Comparison of ENCODE assay signal across 1 cellular context in genomic region chr21:32569261-32570230, GRCh38.
TF ChIP-seq lines count a peak whose summit lies in the region.

No MANE protein-coding gene starts in this region.

TF ChIP-seq in K562, 482 proteins besides CTCF, POLR2A, EP300 and RAD21 (continued from another document and continues in another):
- TF ChIP-seq, protein P1, sequence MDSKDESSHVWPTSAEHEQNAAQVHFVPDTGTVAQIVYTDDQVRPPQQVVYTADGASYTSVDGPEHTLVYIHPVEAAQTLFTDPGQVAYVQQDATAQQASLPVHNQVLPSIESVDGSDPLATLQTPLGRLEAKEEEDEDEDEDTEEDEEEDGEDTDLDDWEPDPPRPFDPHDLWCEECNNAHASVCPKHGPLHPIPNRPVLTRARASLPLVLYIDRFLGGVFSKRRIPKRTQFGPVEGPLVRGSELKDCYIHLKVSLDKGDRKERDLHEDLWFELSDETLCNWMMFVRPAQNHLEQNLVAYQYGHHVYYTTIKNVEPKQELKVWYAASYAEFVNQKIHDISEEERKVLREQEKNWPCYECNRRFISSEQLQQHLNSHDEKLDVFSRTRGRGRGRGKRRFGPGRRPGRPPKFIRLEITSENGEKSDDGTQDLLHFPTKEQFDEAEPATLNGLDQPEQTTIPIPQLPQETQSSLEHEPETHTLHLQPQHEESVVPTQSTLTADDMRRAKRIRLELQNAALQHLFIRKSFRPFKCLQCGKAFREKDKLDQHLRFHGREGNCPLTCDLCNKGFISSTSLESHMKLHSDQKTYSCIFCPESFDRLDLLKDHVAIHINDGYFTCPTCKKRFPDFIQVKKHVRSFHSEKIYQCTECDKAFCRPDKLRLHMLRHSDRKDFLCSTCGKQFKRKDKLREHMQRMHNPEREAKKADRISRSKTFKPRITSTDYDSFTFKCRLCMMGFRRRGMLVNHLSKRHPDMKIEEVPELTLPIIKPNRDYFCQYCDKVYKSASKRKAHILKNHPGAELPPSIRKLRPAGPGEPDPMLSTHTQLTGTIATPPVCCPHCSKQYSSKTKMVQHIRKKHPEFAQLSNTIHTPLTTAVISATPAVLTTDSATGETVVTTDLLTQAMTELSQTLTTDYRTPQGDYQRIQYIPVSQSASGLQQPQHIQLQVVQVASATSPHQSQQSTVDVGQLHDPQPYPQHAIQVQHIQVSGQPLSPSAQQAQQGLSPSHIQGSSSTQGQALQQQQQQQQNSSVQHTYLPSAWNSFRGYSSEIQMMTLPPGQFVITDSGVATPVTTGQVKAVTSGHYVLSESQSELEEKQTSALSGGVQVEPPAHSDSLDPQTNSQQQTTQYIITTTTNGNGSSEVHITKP (IDR thresholded peaks at IDR 0.05; ENCODE audit: partially characterized antibody) = peak; percentile 22
- peak; percentile 89 for TF ChIP-seq BHLHE40 (IDR thresholded peaks at IDR 0.05; ENCODE audit: low read length)
- TF ChIP-seq GATAD2B (IDR thresholded peaks at IDR 0.05; ENCODE audit: borderline replicate concordance) = peak; percentile 26; the same call in 1 of the 2 replicates
- no peak for TF ChIP-seq BMI1 (IDR thresholded peaks at IDR 0.05; ENCODE audit: low read length)
- TF ChIP-seq SOX6 (IDR thresholded peaks at IDR 0.05) = 0 out of 2 replicates have a peak, but pooled peaks have one; percentile 42
- TF ChIP-seq FOXA3 (CRISPR knock-in tag; conservative IDR thresholded peaks at IDR 0.05 in 1 of 2, IDR thresholded peaks at IDR 0.05 in 1 of 2) = peak in 1 of 2 experiments; percentile 53; a peak in 2 of 4 replicates
- TF ChIP-seq L3MBTL2 (IDR thresholded peaks at IDR 0.05) = peak; percentile 92
- TF ChIP-seq ARID2 (IDR thresholded peaks at IDR 0.05) = peak; percentile 75
- TF ChIP-seq NFIX (CRISPR knock-in tag; IDR thresholded peaks at IDR 0.05; ENCODE audit: low read depth) = no peak
- TF ChIP-seq, protein P2, sequence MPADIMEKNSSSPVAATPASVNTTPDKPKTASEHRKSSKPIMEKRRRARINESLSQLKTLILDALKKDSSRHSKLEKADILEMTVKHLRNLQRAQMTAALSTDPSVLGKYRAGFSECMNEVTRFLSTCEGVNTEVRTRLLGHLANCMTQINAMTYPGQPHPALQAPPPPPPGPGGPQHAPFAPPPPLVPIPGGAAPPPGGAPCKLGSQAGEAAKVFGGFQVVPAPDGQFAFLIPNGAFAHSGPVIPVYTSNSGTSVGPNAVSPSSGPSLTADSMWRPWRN (IDR thresholded peaks at IDR 0.05; ENCODE audit: low read depth) = no peak
- peak; percentile 83 to 85 for TF ChIP-seq FOXK2 (conservative IDR thresholded peaks at IDR 0.05 in 1 of 2, IDR thresholded peaks at IDR 0.05 in 1 of 2; ENCODE audit: low read depth in 2 of 2)
- TF ChIP-seq ZNF224 (CRISPR knock-in tag; IDR thresholded peaks at IDR 0.05) = no peak
- TF ChIP-seq MYNN (IDR thresholded peaks at IDR 0.05) = no peak
- no peak for TF ChIP-seq MYNN (CRISPR knock-in tag; IDR thresholded peaks at IDR 0.05)
- TF ChIP-seq, protein P3, sequence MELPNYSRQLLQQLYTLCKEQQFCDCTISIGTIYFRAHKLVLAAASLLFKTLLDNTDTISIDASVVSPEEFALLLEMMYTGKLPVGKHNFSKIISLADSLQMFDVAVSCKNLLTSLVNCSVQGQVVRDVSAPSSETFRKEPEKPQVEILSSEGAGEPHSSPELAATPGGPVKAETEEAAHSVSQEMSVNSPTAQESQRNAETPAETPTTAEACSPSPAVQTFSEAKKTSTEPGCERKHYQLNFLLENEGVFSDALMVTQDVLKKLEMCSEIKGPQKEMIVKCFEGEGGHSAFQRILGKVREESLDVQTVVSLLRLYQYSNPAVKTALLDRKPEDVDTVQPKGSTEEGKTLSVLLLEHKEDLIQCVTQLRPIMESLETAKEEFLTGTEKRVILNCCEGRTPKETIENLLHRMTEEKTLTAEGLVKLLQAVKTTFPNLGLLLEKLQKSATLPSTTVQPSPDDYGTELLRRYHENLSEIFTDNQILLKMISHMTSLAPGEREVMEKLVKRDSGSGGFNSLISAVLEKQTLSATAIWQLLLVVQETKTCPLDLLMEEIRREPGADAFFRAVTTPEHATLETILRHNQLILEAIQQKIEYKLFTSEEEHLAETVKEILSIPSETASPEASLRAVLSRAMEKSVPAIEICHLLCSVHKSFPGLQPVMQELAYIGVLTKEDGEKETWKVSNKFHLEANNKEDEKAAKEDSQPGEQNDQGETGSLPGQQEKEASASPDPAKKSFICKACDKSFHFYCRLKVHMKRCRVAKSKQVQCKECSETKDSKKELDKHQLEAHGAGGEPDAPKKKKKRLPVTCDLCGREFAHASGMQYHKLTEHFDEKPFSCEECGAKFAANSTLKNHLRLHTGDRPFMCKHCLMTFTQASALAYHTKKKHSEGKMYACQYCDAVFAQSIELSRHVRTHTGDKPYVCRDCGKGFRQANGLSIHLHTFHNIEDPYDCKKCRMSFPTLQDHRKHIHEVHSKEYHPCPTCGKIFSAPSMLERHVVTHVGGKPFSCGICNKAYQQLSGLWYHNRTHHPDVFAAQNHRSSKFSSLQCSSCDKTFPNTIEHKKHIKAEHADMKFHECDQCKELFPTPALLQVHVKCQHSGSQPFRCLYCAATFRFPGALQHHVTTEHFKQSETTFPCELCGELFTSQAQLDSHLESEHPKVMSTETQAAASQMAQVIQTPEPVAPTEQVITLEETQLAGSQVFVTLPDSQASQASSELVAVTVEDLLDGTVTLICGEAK (IDR thresholded peaks at IDR 0.05) = 0 out of 2 replicates have a peak, but pooled peaks have one; percentile 44
- TF ChIP-seq, protein P3 (CRISPR knock-in tag; IDR thresholded peaks at IDR 0.05) = no peak
- TF ChIP-seq, protein P4, sequence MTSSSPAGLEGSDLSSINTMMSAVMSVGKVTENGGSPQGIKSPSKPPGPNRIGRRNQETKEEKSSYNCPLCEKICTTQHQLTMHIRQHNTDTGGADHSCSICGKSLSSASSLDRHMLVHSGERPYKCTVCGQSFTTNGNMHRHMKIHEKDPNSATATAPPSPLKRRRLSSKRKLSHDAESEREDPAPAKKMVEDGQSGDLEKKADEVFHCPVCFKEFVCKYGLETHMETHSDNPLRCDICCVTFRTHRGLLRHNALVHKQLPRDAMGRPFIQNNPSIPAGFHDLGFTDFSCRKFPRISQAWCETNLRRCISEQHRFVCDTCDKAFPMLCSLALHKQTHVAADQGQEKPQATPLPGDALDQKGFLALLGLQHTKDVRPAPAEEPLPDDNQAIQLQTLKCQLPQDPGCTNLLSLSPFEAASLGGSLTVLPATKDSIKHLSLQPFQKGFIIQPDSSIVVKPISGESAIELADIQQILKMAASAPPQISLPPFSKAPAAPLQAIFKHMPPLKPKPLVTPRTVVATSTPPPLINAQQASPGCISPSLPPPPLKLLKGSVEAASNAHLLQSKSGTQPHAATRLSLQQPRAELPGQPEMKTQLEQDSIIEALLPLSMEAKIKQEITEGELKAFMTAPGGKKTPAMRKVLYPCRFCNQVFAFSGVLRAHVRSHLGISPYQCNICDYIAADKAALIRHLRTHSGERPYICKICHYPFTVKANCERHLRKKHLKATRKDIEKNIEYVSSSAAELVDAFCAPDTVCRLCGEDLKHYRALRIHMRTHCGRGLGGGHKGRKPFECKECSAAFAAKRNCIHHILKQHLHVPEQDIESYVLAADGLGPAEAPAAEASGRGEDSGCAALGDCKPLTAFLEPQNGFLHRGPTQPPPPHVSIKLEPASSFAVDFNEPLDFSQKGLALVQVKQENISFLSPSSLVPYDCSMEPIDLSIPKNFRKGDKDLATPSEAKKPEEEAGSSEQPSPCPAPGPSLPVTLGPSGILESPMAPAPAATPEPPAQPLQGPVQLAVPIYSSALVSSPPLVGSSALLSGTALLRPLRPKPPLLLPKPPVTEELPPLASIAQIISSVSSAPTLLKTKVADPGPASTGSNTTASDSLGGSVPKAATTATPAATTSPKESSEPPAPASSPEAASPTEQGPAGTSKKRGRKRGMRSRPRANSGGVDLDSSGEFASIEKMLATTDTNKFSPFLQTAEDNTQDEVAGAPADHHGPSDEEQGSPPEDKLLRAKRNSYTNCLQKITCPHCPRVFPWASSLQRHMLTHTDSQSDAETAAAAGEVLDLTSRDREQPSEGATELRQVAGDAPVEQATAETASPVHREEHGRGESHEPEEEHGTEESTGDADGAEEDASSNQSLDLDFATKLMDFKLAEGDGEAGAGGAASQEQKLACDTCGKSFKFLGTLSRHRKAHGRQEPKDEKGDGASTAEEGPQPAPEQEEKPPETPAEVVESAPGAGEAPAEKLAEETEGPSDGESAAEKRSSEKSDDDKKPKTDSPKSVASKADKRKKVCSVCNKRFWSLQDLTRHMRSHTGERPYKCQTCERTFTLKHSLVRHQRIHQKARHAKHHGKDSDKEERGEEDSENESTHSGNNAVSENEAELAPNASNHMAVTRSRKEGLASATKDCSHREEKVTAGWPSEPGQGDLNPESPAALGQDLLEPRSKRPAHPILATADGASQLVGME (CRISPR knock-in tag; IDR thresholded peaks at IDR 0.05) = no peak
- TF ChIP-seq, protein P5, sequence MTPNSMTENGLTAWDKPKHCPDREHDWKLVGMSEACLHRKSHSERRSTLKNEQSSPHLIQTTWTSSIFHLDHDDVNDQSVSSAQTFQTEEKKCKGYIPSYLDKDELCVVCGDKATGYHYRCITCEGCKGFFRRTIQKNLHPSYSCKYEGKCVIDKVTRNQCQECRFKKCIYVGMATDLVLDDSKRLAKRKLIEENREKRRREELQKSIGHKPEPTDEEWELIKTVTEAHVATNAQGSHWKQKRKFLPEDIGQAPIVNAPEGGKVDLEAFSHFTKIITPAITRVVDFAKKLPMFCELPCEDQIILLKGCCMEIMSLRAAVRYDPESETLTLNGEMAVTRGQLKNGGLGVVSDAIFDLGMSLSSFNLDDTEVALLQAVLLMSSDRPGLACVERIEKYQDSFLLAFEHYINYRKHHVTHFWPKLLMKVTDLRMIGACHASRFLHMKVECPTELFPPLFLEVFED (CRISPR knock-in tag; conservative IDR thresholded peaks at IDR 0.05) = no peak
- peak; percentile 33 for TF ChIP-seq CREM (IDR thresholded peaks at IDR 0.05; ENCODE audit: low read depth)
- peak in 1 of 2 experiments; percentile 60; a peak in 3 of 4 replicates for TF ChIP-seq RCOR1 (IDR thresholded peaks at IDR 0.05; ENCODE audit: borderline replicate concordance in 1 of 2, low read depth in 2 of 2, low read length in 2 of 2)
- TF ChIP-seq KDM4B (IDR thresholded peaks at IDR 0.05; ENCODE audit: borderline replicate concordance in 2 of 2, low read depth in 1 of 2) = 0 out of 4 replicates have a peak, but pooled peaks of 1 of the 2 experiments have one; percentile 40
- TF ChIP-seq CHCHD3 (CRISPR knock-in tag; IDR thresholded peaks at IDR 0.05) = no peak
- TF ChIP-seq, protein P6, sequence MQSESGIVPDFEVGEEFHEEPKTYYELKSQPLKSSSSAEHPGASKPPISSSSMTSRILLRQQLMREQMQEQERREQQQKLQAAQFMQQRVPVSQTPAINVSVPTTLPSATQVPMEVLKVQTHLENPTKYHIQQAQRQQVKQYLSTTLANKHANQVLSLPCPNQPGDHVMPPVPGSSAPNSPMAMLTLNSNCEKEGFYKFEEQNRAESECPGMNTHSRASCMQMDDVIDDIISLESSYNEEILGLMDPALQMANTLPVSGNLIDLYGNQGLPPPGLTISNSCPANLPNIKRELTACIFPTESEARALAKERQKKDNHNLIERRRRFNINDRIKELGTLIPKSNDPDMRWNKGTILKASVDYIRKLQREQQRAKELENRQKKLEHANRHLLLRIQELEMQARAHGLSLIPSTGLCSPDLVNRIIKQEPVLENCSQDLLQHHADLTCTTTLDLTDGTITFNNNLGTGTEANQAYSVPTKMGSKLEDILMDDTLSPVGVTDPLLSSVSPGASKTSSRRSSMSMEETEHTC (IDR thresholded peaks at IDR 0.05) = 0 out of 2 replicates have a peak, but pooled peaks have one; percentile 15
- TF ChIP-seq, protein P7, sequence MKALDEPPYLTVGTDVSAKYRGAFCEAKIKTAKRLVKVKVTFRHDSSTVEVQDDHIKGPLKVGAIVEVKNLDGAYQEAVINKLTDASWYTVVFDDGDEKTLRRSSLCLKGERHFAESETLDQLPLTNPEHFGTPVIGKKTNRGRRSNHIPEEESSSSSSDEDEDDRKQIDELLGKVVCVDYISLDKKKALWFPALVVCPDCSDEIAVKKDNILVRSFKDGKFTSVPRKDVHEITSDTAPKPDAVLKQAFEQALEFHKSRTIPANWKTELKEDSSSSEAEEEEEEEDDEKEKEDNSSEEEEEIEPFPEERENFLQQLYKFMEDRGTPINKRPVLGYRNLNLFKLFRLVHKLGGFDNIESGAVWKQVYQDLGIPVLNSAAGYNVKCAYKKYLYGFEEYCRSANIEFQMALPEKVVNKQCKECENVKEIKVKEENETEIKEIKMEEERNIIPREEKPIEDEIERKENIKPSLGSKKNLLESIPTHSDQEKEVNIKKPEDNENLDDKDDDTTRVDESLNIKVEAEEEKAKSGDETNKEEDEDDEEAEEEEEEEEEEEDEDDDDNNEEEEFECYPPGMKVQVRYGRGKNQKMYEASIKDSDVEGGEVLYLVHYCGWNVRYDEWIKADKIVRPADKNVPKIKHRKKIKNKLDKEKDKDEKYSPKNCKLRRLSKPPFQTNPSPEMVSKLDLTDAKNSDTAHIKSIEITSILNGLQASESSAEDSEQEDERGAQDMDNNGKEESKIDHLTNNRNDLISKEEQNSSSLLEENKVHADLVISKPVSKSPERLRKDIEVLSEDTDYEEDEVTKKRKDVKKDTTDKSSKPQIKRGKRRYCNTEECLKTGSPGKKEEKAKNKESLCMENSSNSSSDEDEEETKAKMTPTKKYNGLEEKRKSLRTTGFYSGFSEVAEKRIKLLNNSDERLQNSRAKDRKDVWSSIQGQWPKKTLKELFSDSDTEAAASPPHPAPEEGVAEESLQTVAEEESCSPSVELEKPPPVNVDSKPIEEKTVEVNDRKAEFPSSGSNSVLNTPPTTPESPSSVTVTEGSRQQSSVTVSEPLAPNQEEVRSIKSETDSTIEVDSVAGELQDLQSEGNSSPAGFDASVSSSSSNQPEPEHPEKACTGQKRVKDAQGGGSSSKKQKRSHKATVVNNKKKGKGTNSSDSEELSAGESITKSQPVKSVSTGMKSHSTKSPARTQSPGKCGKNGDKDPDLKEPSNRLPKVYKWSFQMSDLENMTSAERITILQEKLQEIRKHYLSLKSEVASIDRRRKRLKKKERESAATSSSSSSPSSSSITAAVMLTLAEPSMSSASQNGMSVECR (CRISPR knock-in tag; IDR thresholded peaks at IDR 0.05) = peak; percentile 69; the same call in 1 of the 2 replicates
- peak; percentile 63; the same call in 1 of the 2 replicates for TF ChIP-seq SMAD4 (CRISPR knock-in tag; conservative IDR thresholded peaks at IDR 0.05)
